ENCODE assay signal across 9 cellular contexts in the genomic region with DNA sequence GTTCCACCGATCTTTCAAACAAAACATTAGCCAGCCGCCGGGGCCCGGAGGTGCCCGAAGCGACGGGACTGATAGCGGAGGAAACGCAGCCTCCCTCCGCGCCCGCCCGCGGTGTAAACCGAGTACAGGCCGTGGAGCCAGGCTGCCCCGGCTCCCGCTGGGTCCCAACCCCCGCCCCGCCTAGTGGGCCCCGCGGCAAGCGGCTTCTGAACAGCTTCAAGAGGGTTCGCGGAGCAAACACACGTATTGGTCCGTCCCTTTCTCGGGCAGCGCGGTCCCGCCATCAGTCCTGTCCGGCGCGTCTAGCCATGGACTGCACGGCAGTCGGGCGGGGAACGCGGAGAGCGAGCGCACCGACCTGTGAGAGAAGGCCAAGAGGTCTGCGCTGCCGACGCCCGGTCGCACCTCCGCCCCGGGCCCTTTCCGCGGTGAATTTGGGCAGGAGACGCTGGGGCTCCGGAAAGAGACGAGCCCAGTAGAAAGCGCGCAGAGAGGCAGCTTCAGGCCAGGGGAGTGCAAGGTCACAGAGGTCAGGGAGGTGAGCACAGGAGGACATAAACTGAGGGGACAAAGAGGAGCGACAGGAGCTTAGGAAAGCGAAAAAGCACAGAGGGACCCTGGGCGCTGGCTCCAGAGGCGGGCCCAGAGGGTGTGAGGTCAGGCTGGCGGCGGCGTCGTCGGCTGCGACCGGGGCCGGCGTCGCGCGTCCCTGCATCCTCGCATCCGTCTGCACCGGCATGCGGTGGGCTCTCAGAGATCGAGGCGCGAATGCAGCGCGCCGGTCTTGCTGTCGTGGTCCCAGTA. TPM values are rescaled to one million over a fixed set of nuclear protein-coding genes. Genes with fewer than 3 reads are reported as not detected.
DNase-seq lines count a peak whose midpoint lies in the region; ATAC-seq and TF ChIP-seq lines count a peak whose summit lies in the region.
"Had no signal": no experiment of that assay in that cellular context is flagged by ENCODE, and none has a peak within 500 bp of the region (broad histone marks: within the 10 kb centered on the region; RNA-seq: fewer than 3 reads in every experiment).

No MANE protein-coding gene starts in this region.

- DNase-seq in COLO668 (lab: John Stamatoyannopoulos, UW; ENCODE audit: unreplicated experiment), result peak; percentile 45
- DNase-seq in Panc1 (ENCODE audit: low read depth, low spot score), result no peak
- DNase-seq in ecto neural progenitor cell (ENCODE audit: low spot score), result peak; percentile 74
- no peak for DNase-seq in neural crest cell (ENCODE audit: low read depth, low spot score)
- no peak for DNase-seq in NCI-H774 (lab: John Stamatoyannopoulos, UW)
- DNase-seq in cerebellar cortex (ENCODE audit: low spot score), result no peak
- no peak for DNase-seq in NCI-H510A treated with DMSO at 0.1 percent for 48 hours (lab: John Stamatoyannopoulos, UW)

- H3K36me3 Mint-ChIP-seq in neural crest cell (ENCODE audit: low read depth), result peaks cover 4% of the 10 kb centered on the region

- peak overlapping the region; percentile 73; the same call in 1 of the 2 replicates for H3K27ac ChIP-seq in Panc1 (ENCODE audit: low read length)

- H3K4me1 Mint-ChIP-seq in neural crest cell, result peaks cover 11% of the 10 kb centered on the region

- CTCF ChIA-PET in Panc1 (lab: Charles Lee), result no interaction called here

- in situ Hi-C loops in Panc1 (cut with HindIII; ENCODE audit: low pct_unique_long_range_greater_than_20kb, low sequenced_read_pairs), result no loop called here

- H3K27me3 ChIP-seq in Panc1 (ENCODE audit: control insufficient read depth, insufficient read depth, low read length), result no peaks in the 10 kb centered on the region; the same call in 1 of the 2 replicates

- TF ChIP-seq CTCF in Panc1 (IDR thresholded peaks at IDR 0.05) (no peak), neural crest cell (conservative IDR thresholded peaks at IDR 0.05) (no peak)

- ATAC-seq in Panc1 (no peak), HG03139 (IDR thresholded peaks at IDR 0.05; ENCODE audit: unreplicated experiment) (no peak)

- intact Hi-C loops in Panc1 (cut with micrococcal nuclease; ENCODE audit: unreplicated experiment), result loop anchor here (5.0 kb wide), 1 partner anchor 32 kb away; no protein-coding TSS in a partner anchor

- no peak overlapping the region for H3K27ac Mint-ChIP-seq in neural crest cell (ENCODE audit: unreplicated experiment)

- H3K36me3 ChIP-seq in Panc1 (ENCODE audit: control insufficient read depth, insufficient read depth, low read length), result no peaks in the 10 kb centered on the region

- H3K9me3 Mint-ChIP-seq in neural crest cell, result no peaks in the 10 kb centered on the region

- H3K27me3 Mint-ChIP-seq in neural crest cell (ENCODE audit: low read depth), result peaks cover 94% of the 10 kb centered on the region

- H3K4me3 ChIP-seq in Panc1 (ENCODE audit: low read depth in 2 of 2, low read length in 2 of 2), result no peak overlapping the region

- POLR2A ChIA-PET in Panc1 (lab: Charles Lee), result no interaction called here

- H3K4me1 ChIP-seq in Panc1 (ENCODE audit: control insufficient read depth, insufficient read depth, low read length), result peaks cover 42% of the 10 kb centered on the region

- peak overlapping the region; percentile 84 for H3K4me3 Mint-ChIP-seq in neural crest cell

- H3K9me3 ChIP-seq in Panc1 (ENCODE audit: control insufficient read depth, insufficient read depth, low read depth, low read length), result no peaks in the 10 kb centered on the region

- BruUV-seq in Panc1 (replicated peaks; lab: Mats Ljungman, UMichigan), result no TSS peak

RNA-seq across cellular contexts. Expression of a gene that starts 1.9 kb away (rescaled TPM):
- total RNA-seq in Panc1 (2021; ENCODE audit: unreplicated experiment) (12.7 TPM), neural crest cell (0.09 TPM in 2 replicates)
- polyA plus RNA-seq in Panc1 (2012; ENCODE audit: insufficient read length), result 12.0 TPM
- total RNA-seq: HT-29 had no signal

RNA-seq across cellular contexts. Expression of a gene that starts 2.0 kb away (rescaled TPM):
- 11.4 TPM for total RNA-seq in Panc1 (2021; ENCODE audit: unreplicated experiment)
- 5.2 TPM for polyA plus RNA-seq in Panc1 (2012; ENCODE audit: insufficient read length)
- not detected in 2 replicates for total RNA-seq in neural crest cell
- total RNA-seq: HT-29 had no signal

Comparison
In these comparisons a context has a peak if more than half of its experiments do, and no peak if none do; other contexts are left out.
1. DNase-seq: peak in COLO668 (single experiment) and ecto neural progenitor cell (single experiment); none in Panc1 (single experiment), neural crest cell (single experiment), NCI-H774 (single experiment), cerebellar cortex (single experiment) and NCI-H510A treated with DMSO at 0.1 percent for 48 hours (single experiment).
2. RNA of a gene that starts 1.9 kb away (total RNA-seq): 12.7 TPM in Panc1 (single experiment); 0.09 TPM in neural crest cell; every median in the first group is over 10 times any median in the second.
3. RNA of a gene that starts 2.0 kb away (total RNA-seq): 11.4 TPM in Panc1 (single experiment); not detected in neural crest cell; every median in the first group is over 10 times any median in the second.